In genomic region chr6:146909376-146909775, GRCh38 we compare ENCODE assay signal across 22 cellular contexts.
DNase-seq lines count a peak whose midpoint lies in the region; FAIRE-seq and TF ChIP-seq lines count a peak whose summit lies in the region.
"Had no signal": no experiment of that assay in that cellular context is flagged by ENCODE, and none has a peak within 500 bp of the region (broad histone marks: within the 10 kb centered on the region; RNA-seq: fewer than 3 reads in every experiment).

No MANE protein-coding gene starts in this region.

- H4K5ac ChIP-seq in H9 (ENCODE audit: insufficient read length, low read depth, low read length) = no peak overlapping the region

- no peak overlapping the region for H3K9ac ChIP-seq in parathyroid adenoma
- H3K9ac ChIP-seq in H9 (ENCODE audit: extremely low read depth, insufficient read length, low read length) = no peak overlapping the region

- no peak overlapping the region for H2BK20ac ChIP-seq in H9 (ENCODE audit: low read depth, low read length, poor library complexity, severe bottlenecking)

- peaks cover 68% of the 10 kb centered on the region for H3K4me1 ChIP-seq in parathyroid adenoma
- peaks cover 7% of the 10 kb centered on the region for H3K4me1 ChIP-seq in H9 (ENCODE audit: insufficient read depth, low read length)

- H3K9me3 Mint-ChIP-seq in H9 = no peaks in the 10 kb centered on the region

- no peak overlapping the region for H3K27ac ChIP-seq in parathyroid adenoma
- no peak overlapping the region for H3K27ac ChIP-seq in H9 (ENCODE audit: insufficient read length, low read depth, low read length)
- H3K27ac ChIP-seq: SJSA1 had no signal

- no peak overlapping the region for H2AK5ac ChIP-seq in H9 (ENCODE audit: insufficient read length, low read length)

- H3K56ac ChIP-seq in H9 (ENCODE audit: insufficient read length, low read depth, low read length) = no peak overlapping the region

- H2AFZ ChIP-seq in parathyroid adenoma (peak overlapping the region; percentile 14), H9 (ENCODE audit: low read length) (no peak overlapping the region)

- H4K91ac ChIP-seq in H9 (ENCODE audit: insufficient read length, low read depth, low read length) = no peak overlapping the region

- no peaks in the 10 kb centered on the region for H4K20me1 ChIP-seq in H9 (ENCODE audit: control insufficient read depth, insufficient read depth, insufficient read length)

- H3T11ph ChIP-seq in H9 (ENCODE audit: low read length) = no peak overlapping the region

- H3K23ac ChIP-seq in H9 (ENCODE audit: insufficient read length, low read depth, low read length) = no peak overlapping the region

- H2BK15ac ChIP-seq in H9 (ENCODE audit: low read depth, low read length) = no peak overlapping the region

- no peak overlapping the region for H3K4me2 ChIP-seq in parathyroid adenoma (ENCODE audit: low read length)
- no peak overlapping the region for H3K4me2 ChIP-seq in H9 (ENCODE audit: insufficient read depth, insufficient read length, low read length)

- H4K8ac ChIP-seq in H9 (replicated peaks; ENCODE audit: insufficient read length, low read depth, low read length) = no peak overlapping the region

- no CpG with 5 or more reads among the region's 2 CpGs for WGBS in H9 (ENCODE audit: extremely low coverage, insufficient read length, low lambda C conversion rate)

- TF ChIP-seq CTCF in parathyroid adenoma (IDR thresholded peaks at IDR 0.05) (no peak), H9 (conservative IDR thresholded peaks at IDR 0.05) (no peak)

- H3K4me3 ChIP-seq in parathyroid adenoma (ENCODE audit: low read depth, low read length) = no peak overlapping the region
- H3K4me3 ChIP-seq: SJSA1 had no signal

- no peak overlapping the region for H2BK120ac ChIP-seq in H9 (ENCODE audit: low read depth, low read length, poor library complexity, severe bottlenecking)

- H2BK5ac ChIP-seq in H9 (ENCODE audit: insufficient read length, low read length) = no peak overlapping the region

- in situ Hi-C loops in ACHN (cut with HindIII; ENCODE audit: low pct_ligation_motif_present, low pct_unique_long_range_greater_than_20kb, low sequenced_read_pairs) = loop anchor here (25.0 kb wide), 1 partner anchor 303 kb away; the partner anchor contains the start of gene STXBP5

- no peak overlapping the region for H3K4ac ChIP-seq in H9 (ENCODE audit: low read depth, low read length)

- DNase-seq in ACHN = peak; percentile 35
- peak; percentile 66 for DNase-seq in RCC 7860 (ENCODE audit: low spot score)
- DNase-seq in kidney tubule cell (ENCODE audit: low spot score) = peak; percentile 84
- DNase-seq in cerebellar nuclear complex (lab: John Stamatoyannopoulos, UW) = no peak
- DNase-seq in NCI-H82 (lab: John Stamatoyannopoulos, UW) = no peak
- DNase-seq in H9 = no peak
- DNase-seq: 8988T, Karpas-422, NCI-H1092, NCI-H1417 treated with DMSO at 0.1 percent for 48 hours, NCI-H1694 treated with DMSO at 0.1 percent for 48 hours, NCI-H2081, NCI-H2171, NCI-H345, NCI-H510A treated with DMSO at 0.1 percent for 48 hours, PC-3, Right ventricle myocardium superior, RPMI8226 had no signal

- H3K9me3 ChIP-seq in parathyroid adenoma (ENCODE audit: control insufficient read depth, low read length) = no peaks in the 10 kb centered on the region
- H3K9me3 ChIP-seq in H9 (ENCODE audit: control insufficient read depth, low read depth, low read length) = no peaks in the 10 kb centered on the region
- H3K9me3 ChIP-seq: SJSA1 had no signal

- H3K23me2 ChIP-seq in H9 (ENCODE audit: insufficient read length, low read depth, low read length, poor library complexity, severe bottlenecking) = no peaks in the 10 kb centered on the region

- no peak overlapping the region for H3K14ac ChIP-seq in H9 (ENCODE audit: insufficient read depth, low read length)

- peaks cover 12 to 17% of the 10 kb centered on the region in 2 experiments for H3K4me1 Mint-ChIP-seq in H9

- H3K36me3 Mint-ChIP-seq in H9 (ENCODE audit: insufficient read depth in 1 of 3, low read depth in 3 of 3) = no peaks in the 10 kb centered on the region

- H3K27me3 ChIP-seq in parathyroid adenoma (ENCODE audit: control insufficient read depth, insufficient read depth, low read length) (no peaks in the 10 kb centered on the region), H9 (ENCODE audit: insufficient read depth, low read length) (no peaks in the 10 kb centered on the region)
- H3K27me3 ChIP-seq: SJSA1 had no signal

- FAIRE-seq in RCC 7860 (lab: Jason Lieb, UNC) = peak; percentile 93
- FAIRE-seq: D721Med, H1 had no signal

- no peak overlapping the region for H3K18ac ChIP-seq in H9 (ENCODE audit: insufficient read length, low read depth, low read length)

- H2BK12ac ChIP-seq in H9 (ENCODE audit: insufficient read length, low read depth, low read length) = no peak overlapping the region

- no peaks in the 10 kb centered on the region for H3K79me2 ChIP-seq in parathyroid adenoma
- H3K79me2 ChIP-seq in H9 (ENCODE audit: insufficient read depth, low read length) = no peaks in the 10 kb centered on the region

- no peak overlapping the region for H3K4me3 Mint-ChIP-seq in H9

- H3K27me3 Mint-ChIP-seq in H9 (ENCODE audit: low read depth) = no peaks in the 10 kb centered on the region

- H3K36me3 ChIP-seq in parathyroid adenoma (ENCODE audit: control insufficient read depth, insufficient read depth, low read length) = no peaks in the 10 kb centered on the region
- H3K36me3 ChIP-seq: SJSA1 had no signal

- no peaks in the 10 kb centered on the region for H3K79me1 ChIP-seq in H9 (ENCODE audit: insufficient read depth, low read depth, low read length, poor library complexity, severe bottlenecking)

- no peak overlapping the region for H3K27ac Mint-ChIP-seq in H9

Comparison
In these comparisons a context has a peak if more than half of its experiments do, and no peak if none do; other contexts are left out.
1. DNase-seq: peak in ACHN (single experiment), RCC 7860 (single experiment) and kidney tubule cell (single experiment); none in cerebellar nuclear complex (0 of 2), NCI-H82 (single experiment) and H9 (single experiment).